9 cellular contexts compared by ENCODE assay signal in genomic region chr15:88954431-88955277, GRCh38. TPM values are rescaled to one million over a fixed set of nuclear protein-coding genes. Genes with fewer than 3 reads are reported as not detected.
DNase-seq lines count a peak whose midpoint lies in the region; TF ChIP-seq lines count a peak whose summit lies in the region.
"Had no signal": no experiment of that assay in that cellular context is flagged by ENCODE, and none has a peak within 500 bp of the region (broad histone marks: within the 10 kb centered on the region; RNA-seq: fewer than 3 reads in every experiment).

No MANE protein-coding gene starts in this region.

- H3K36me3 ChIP-seq in osteoblast (ENCODE audit: insufficient read depth, low read length) = no peaks in the 10 kb centered on the region

- H4K20me1 ChIP-seq in osteoblast (ENCODE audit: insufficient read depth, low read length) = no peaks in the 10 kb centered on the region

- TF ChIP-seq CTCF in fibroblast of mammary gland (conservative IDR thresholded peaks at IDR 0.05; ENCODE audit: control insufficient read depth, insufficient read depth, low read depth, low read length) = no peak
- no peak for TF ChIP-seq CTCF in osteoblast (IDR thresholded peaks at IDR 0.05; ENCODE audit: extremely low read depth, low read depth, low read length)

- H3K4me3 ChIP-seq in fibroblast of mammary gland (ENCODE audit: control insufficient read depth, low read depth, low read length) (no peak overlapping the region), osteoblast (ENCODE audit: insufficient read depth, low read length) (no peak overlapping the region)

- H3K4me2 ChIP-seq in osteoblast (ENCODE audit: insufficient read depth, low read length) = peak overlapping the region; percentile 43

- peaks cover 2% of the 10 kb centered on the region for H3K27me3 ChIP-seq in osteoblast (ENCODE audit: insufficient read depth, low read length)

- peaks cover 8% of the 10 kb centered on the region for H3K4me1 ChIP-seq in osteoblast (ENCODE audit: insufficient read depth, low read length)

- H3K9me3 ChIP-seq in osteoblast (ENCODE audit: low read depth, low read length) = no peaks in the 10 kb centered on the region

- H3K27ac ChIP-seq in osteoblast (ENCODE audit: low read depth, low read length) = no peak overlapping the region

- H2AFZ ChIP-seq in osteoblast (ENCODE audit: low read length) = peak overlapping the region; percentile 88

- peak; percentile 62 for DNase-seq in D341Med (ENCODE audit: low spot score)
- DNase-seq in NCI-H1436 treated with DMSO at 0.1 percent for 48 hours (lab: John Stamatoyannopoulos, UW) = peak; percentile 5
- DNase-seq in fibroblast of mammary gland (ENCODE audit: low read depth) = peak; percentile 49
- DNase-seq in osteoblast (ENCODE audit: insufficient read length, low spot score, missing footprints) = peak; percentile 92
- no peak for DNase-seq in SKM-1 treated with dmso at 0.1 percent for 144 hours (lab: John Stamatoyannopoulos, UW; ENCODE audit: unreplicated experiment)
- no peak for DNase-seq in NCI-H187 treated with DMSO at 0.1 percent for 48 hours (lab: John Stamatoyannopoulos, UW)
- no peak for DNase-seq in NCI-H1105 treated with DMSO at 0.1 percent for 48 hours (lab: John Stamatoyannopoulos, UW)
- no peak for DNase-seq in kidney glomerular epithelial cell (lab: John Stamatoyannopoulos, UW)
- DNase-seq: KG1 had no signal

- no peaks in the 10 kb centered on the region for H3K79me2 ChIP-seq in osteoblast (ENCODE audit: insufficient read depth, low read length)

RNA-seq across cellular contexts. Expression of gene MFGE8, which starts 41.5 kb away (rescaled TPM):
- 195 and 209 TPM in 2 replicates for total RNA-seq in osteoblast

RNA-seq across cellular contexts. Expression of gene HAPLN3, which starts 59.3 kb away (rescaled TPM):
- total RNA-seq in osteoblast = 14.7 and 18.8 TPM in 2 replicates

Comparison
In these comparisons a context has a peak if more than half of its experiments do, and no peak if none do; other contexts are left out.
1. DNase-seq: peak in D341Med (single experiment), NCI-H1436 treated with DMSO at 0.1 percent for 48 hours (single experiment), fibroblast of mammary gland (single experiment) and osteoblast (single experiment); none in SKM-1 treated with dmso at 0.1 percent for 144 hours (single experiment), NCI-H187 treated with DMSO at 0.1 percent for 48 hours (single experiment), NCI-H1105 treated with DMSO at 0.1 percent for 48 hours (single experiment) and kidney glomerular epithelial cell (single experiment).